In genomic region chr17:42586514-42587230, GRCh38 we compare ENCODE assay signal across 13 cellular contexts. TPM values are rescaled to one million over a fixed set of nuclear protein-coding genes. Genes with fewer than 3 reads are reported as not detected.
DNase-seq lines count a peak whose midpoint lies in the region; ATAC-seq, FAIRE-seq and TF ChIP-seq lines count a peak whose summit lies in the region.
"Had no signal": no experiment of that assay in that cellular context is flagged by ENCODE, and none has a peak within 500 bp of the region (broad histone marks: within the 10 kb centered on the region; RNA-seq: fewer than 3 reads in every experiment).

No MANE protein-coding gene starts in this region.

- CTCF ChIA-PET in K562 (lab: Yijun Ruan, JAX; ENCODE audit: low intra/inter-chr PET ratio): no interaction called here

- TF ChIP-seq RAD21 in K562 (CRISPR knock-in tag; conservative IDR thresholded peaks at IDR 0.05 in 1 of 2, IDR thresholded peaks at IDR 0.05 in 1 of 2): no peak

- no peak for ATAC-seq in K562

- no peak overlapping the region for H3K4me3 ChIP-seq in K562
- no peak overlapping the region for H3K4me3 ChIP-seq in skeletal muscle tissue (ENCODE audit: low read length in 3 of 3)
- H3K4me3 ChIP-seq in SJCRH30: no peak overlapping the region

- BruUV-seq in K562 (replicated peaks; lab: Mats Ljungman, UMichigan): no TSS peak

- peak overlapping the region; percentile 22; the same call in 1 of the 2 replicates for H3K27ac Mint-ChIP-seq in HFFc6

- no peak overlapping the region for H3K4me3 Mint-ChIP-seq in HFFc6

- TF ChIP-seq CTCF in HFFc6 (IDR thresholded peaks at IDR 0.05) (no peak), K562 (IDR thresholded peaks at IDR 0.05 in 2 of 3, conservative IDR thresholded peaks at IDR 0.05 in 1 of 3; ENCODE audit: insufficient read depth in 2 of 3, low read depth in 1 of 3, low read length in 3 of 3) (no peak)

- no peaks in the 10 kb centered on the region for H3K27me3 ChIP-seq in K562 (ENCODE audit: control insufficient read depth in 2 of 2, insufficient read depth in 2 of 2, low read length in 2 of 2)
- H3K27me3 ChIP-seq in skeletal muscle tissue (ENCODE audit: control insufficient read depth in 3 of 3, insufficient read depth in 3 of 3, low read length in 3 of 3): no peaks in the 10 kb centered on the region
- H3K27me3 ChIP-seq in SJCRH30: no peaks in the 10 kb centered on the region

- no peaks in the 10 kb centered on the region for H4K20me1 ChIP-seq in K562 (replicated peaks; ENCODE audit: control insufficient read depth, insufficient read depth, low read length)

- H3K27ac ChIP-seq in K562 (ENCODE audit: extremely low read depth, low read depth, low read length): no peak overlapping the region
- H3K27ac ChIP-seq in skeletal muscle tissue (ENCODE audit: low read depth, low read length): no peak overlapping the region
- no peak overlapping the region for H3K27ac ChIP-seq in SJCRH30

- TF ChIP-seq POLR2A in GM12892 (IDR thresholded peaks at IDR 0.05; ENCODE audit: low read depth, low read length) (no peak), K562 (conservative IDR thresholded peaks at IDR 0.05) (no peak)

- H3K9ac ChIP-seq in K562 (ENCODE audit: insufficient read depth in 1 of 2, low read depth in 2 of 2, low read length in 2 of 2) (peak overlapping the region in 1 of 2 experiments; percentile 55; a peak in 1 of 4 replicates), skeletal muscle tissue (ENCODE audit: low read depth in 1 of 3, low read length in 3 of 3) (peak overlapping the region in 2 of 3 donors; percentile 60 to 63)

- H3K9me1 ChIP-seq in K562 (ENCODE audit: control insufficient read depth, insufficient read depth, low read length): no peaks in the 10 kb centered on the region

- H3K36me3 ChIP-seq in K562 (ENCODE audit: control insufficient read depth, insufficient read depth, low read length) (peaks cover 92% of the 10 kb centered on the region), skeletal muscle tissue (ENCODE audit: control insufficient read depth in 3 of 3, insufficient read depth in 3 of 3, low read length in 3 of 3) (peaks cover 61 to 74% (median 67%) of the 10 kb centered on the region in 3 donors), SJCRH30 (peaks cover 20% of the 10 kb centered on the region)

- 69% methylated on average over 7 of the region's 7 CpGs for WGBS in K562 (ENCODE audit: insufficient coverage, low coverage, missing lambda C conversion rate)

- no peaks in the 10 kb centered on the region; the same call in 1 of the 2 replicates for H3K27me3 Mint-ChIP-seq in HFFc6 (ENCODE audit: insufficient read depth)

- H2AFZ ChIP-seq in K562 (ENCODE audit: low read depth, low read length): no peak overlapping the region

- peak; percentile 57 for DNase-seq in GM12892 (ENCODE audit: insufficient read length)
- DNase-seq in HFFc6: no peak
- DNase-seq in K562 (ENCODE audit: extremely low read depth in 1 of 4, low spot score in 3 of 4): no peak
- DNase-seq in HUDEP-2 (lab: John Stamatoyannopoulos, UW; ENCODE audit: unreplicated experiment in 76 of 76): no peak
- DNase-seq in NCI-H524 (lab: John Stamatoyannopoulos, UW): no peak
- no peak for DNase-seq in NCI-H146 treated with DMSO at 0.1 percent for 48 hours (lab: John Stamatoyannopoulos, UW; ENCODE audit: unreplicated experiment)
- no peak for DNase-seq in SJCRH30
- DNase-seq: activated CD4-positive, alpha-beta T cell treated with anti-CD3 and anti-CD28 coated beads, Interleukin-2, amount 50 U/mL, for 4 hours; COR-L47; NCI-H1105; NCI-H774; stimulated activated CD4-positive, alpha-beta T cell treated with anti-CD3 and anti-CD28 coated beads, Interleukin-12 subunit alpha, Interleukin-12 subunit beta, amount 100 ng/mL, for 4 hours had no signal

- in situ Hi-C loops in K562 (cut with MboI): loop anchor here (10.0 kb wide), 1 partner anchor 338 kb away; no protein-coding TSS in a partner anchor

- no peak overlapping the region for H3K4me2 ChIP-seq in K562 (ENCODE audit: insufficient read depth, low read length)

- H3K4me1 ChIP-seq in K562 (replicated peaks in 1 of 2; ENCODE audit: control insufficient read depth in 2 of 2, insufficient read depth in 2 of 2, low read length in 2 of 2) (no peaks in the 10 kb centered on the region), skeletal muscle tissue (ENCODE audit: control insufficient read depth in 3 of 3, insufficient read depth in 3 of 3, low read length in 3 of 3) (peaks cover 4 to 22% (median 14%) of the 10 kb centered on the region in 3 donors), SJCRH30 (no peaks in the 10 kb centered on the region)

- peak; percentile 88 for FAIRE-seq in GM12892 (lab: Jason Lieb, UNC)
- peak; percentile 69 for FAIRE-seq in K562 (lab: Jason Lieb, UNC)

- H3K9me3 ChIP-seq in K562 (replicated peaks; ENCODE audit: control insufficient read depth, insufficient read depth, low read depth, low read length): no peaks in the 10 kb centered on the region
- H3K9me3 ChIP-seq in skeletal muscle tissue (ENCODE audit: control insufficient read depth in 3 of 3, low read length in 3 of 3): no peaks in the 10 kb centered on the region
- no peaks in the 10 kb centered on the region for H3K9me3 ChIP-seq in SJCRH30 (replicated peaks)

- H3K36me3 Mint-ChIP-seq in HFFc6 (ENCODE audit: low read depth): peaks cover 6% of the 10 kb centered on the region

- POLR2A ChIA-PET in K562 (lab: Yijun Ruan, JAX): interaction anchor here (0.6 to 1.6 kb wide), 3 partner anchors 8 to 323 kb away, joined by 3 to 8 read pairs (median 8); partner anchors contain the start of gene RETREG3

- H3K79me2 ChIP-seq in K562 (ENCODE audit: control insufficient read depth, insufficient read depth, low read length): no peaks in the 10 kb centered on the region

- TF ChIP-seq EP300 in K562 (IDR thresholded peaks at IDR 0.05; ENCODE audit: low read length): no peak

- no peaks in the 10 kb centered on the region for H3K9me3 Mint-ChIP-seq in HFFc6

- H3K4me1 Mint-ChIP-seq in HFFc6 (ENCODE audit: low read depth): peaks cover 1% of the 10 kb centered on the region; the same call in 1 of the 2 replicates

- intact Hi-C loops in K562 (cut with micrococcal nuclease): no loop called here

RNA-seq across cellular contexts. Expression of gene PSMC3IP, which starts 9.1 kb away (rescaled TPM):
- polyA plus RNA-seq in GM12892 (2012; ENCODE audit: missing spikeins): 12.3 TPM
- 10 to 100 TPM in 5 of 6 experiments, 1 to 10 TPM in 1; 7.3 to 18.2 (median 16.0) TPM for total RNA-seq in HFFc6 (2021; fragmentation: NEBNext Ultra II Directional; extraction: Animal tissue kit (Norgen Biotek cat#: 25700))
- 63.5 and 83.8 TPM in 2 replicates for total RNA-seq in K562 (2011; cell fraction: chromatin; rRNA removed; ENCODE audit: low replicate concordance)
- 39.0 and 45.4 TPM in 2 replicates for total RNA-seq in K562 (2011; cell fraction: nucleolus; rRNA removed)
- total RNA-seq in K562 (2011; cell fraction: nucleoplasm; rRNA removed): 59.4 and 78.8 TPM in 2 replicates
- total RNA-seq in K562 (2014; rRNA removed) (46.7 and 50.8 TPM in 2 replicates), K562 (2014; rRNA removed; fragmentation: Illumina TruSeq; extraction: Trizol) (28.1 and 31.6 TPM in 2 replicates), K562 (2015; rRNA removed; fragmentation: Illumina TruSeq; extraction: Trizol) (26.2 and 27.9 TPM in 2 replicates), K562 (2021) (29.3 and 34.4 TPM in 2 replicates), skeletal muscle tissue (2.1 TPM)
- polyA plus RNA-seq in K562 (2011; rRNA removed) (25.6 and 32.8 TPM in 2 replicates), K562 (2014; fragmentation: Illumina TruSeq; extraction: Trizol) (48.3 and 50.5 TPM in 2 replicates), K562 (2014; fragmentation: Nextera tagmentation; extraction: Ambion mirVana) (10 to 100 TPM; 13.8 to 16.0 TPM), K562 (2014; rRNA removed) (64.0 and 65.6 TPM in 2 replicates)
- 11.3 and 14.9 TPM in 2 replicates for polyA plus RNA-seq in K562 (2011; cell fraction: cytosol; rRNA removed)
- polyA plus RNA-seq in K562 (2011; cell fraction: nucleus; rRNA removed): 96.3 and 104 TPM in 2 replicates
- 33.2 and 36.0 TPM in 2 replicates for polyA plus RNA-seq in K562 (2012)
- polyA minus RNA-seq in K562 (2011; rRNA and poly(A)+ RNA removed): 17.9 and 20.6 TPM in 2 replicates
- 4.3 and 7.2 TPM in 2 replicates for polyA minus RNA-seq in K562 (2011; cell fraction: cytosol; rRNA and poly(A)+ RNA removed)
- 24.5 and 27.0 TPM in 2 replicates for polyA minus RNA-seq in K562 (2011; cell fraction: nucleus; rRNA and poly(A)+ RNA removed)
- total RNA-seq in SJCRH30 (2014; rRNA removed; shearing (Covaris generic)): 23.8 and 29.7 TPM in 2 replicates

RNA-seq across cellular contexts. Expression of gene MLX, which starts 19.8 kb away (rescaled TPM):
- 35.1 TPM for polyA plus RNA-seq in GM12892 (2012; ENCODE audit: missing spikeins)
- total RNA-seq in HFFc6 (2021; fragmentation: NEBNext Ultra II Directional; extraction: Animal tissue kit (Norgen Biotek cat#: 25700)): 10 to 100 TPM; 40.7 to 48.3 (median 47.0) TPM
- 94.6 and 259 TPM in 2 replicates for total RNA-seq in K562 (2011; cell fraction: chromatin; rRNA removed; ENCODE audit: low replicate concordance)
- 158 and 168 TPM in 2 replicates for total RNA-seq in K562 (2011; cell fraction: nucleolus; rRNA removed)
- 148 and 161 TPM in 2 replicates for total RNA-seq in K562 (2011; cell fraction: nucleoplasm; rRNA removed)
- total RNA-seq in K562 (2014; rRNA removed) (42.9 and 51.6 TPM in 2 replicates), K562 (2014; rRNA removed; fragmentation: Illumina TruSeq; extraction: Trizol) (41.2 and 45.4 TPM in 2 replicates), K562 (2015; rRNA removed; fragmentation: Illumina TruSeq; extraction: Trizol) (47.6 and 48.6 TPM in 2 replicates), K562 (2021) (50.0 and 55.1 TPM in 2 replicates), skeletal muscle tissue (21.9 TPM)
- polyA plus RNA-seq in K562 (2011; rRNA removed) (41.8 and 58.9 TPM in 2 replicates), K562 (2014; fragmentation: Illumina TruSeq; extraction: Trizol) (71.5 and 84.2 TPM in 2 replicates), K562 (2014; fragmentation: Nextera tagmentation; extraction: Ambion mirVana) (100 to 1,000 TPM in 1 of 2 experiments, 10 to 100 TPM in 1; 82.7 to 100 TPM), K562 (2014; rRNA removed) (71.3 and 82.0 TPM in 2 replicates)
- 35.1 and 46.5 TPM in 2 replicates for polyA plus RNA-seq in K562 (2011; cell fraction: cytosol; rRNA removed)
- polyA plus RNA-seq in K562 (2011; cell fraction: nucleus; rRNA removed): 76.8 and 145 TPM in 2 replicates
- 46.8 and 71.4 TPM in 2 replicates for polyA plus RNA-seq in K562 (2012)
- polyA minus RNA-seq in K562 (2011; rRNA and poly(A)+ RNA removed): 42.5 and 66.7 TPM in 2 replicates
- polyA minus RNA-seq in K562 (2011; cell fraction: cytosol; rRNA and poly(A)+ RNA removed): 16.9 and 28.1 TPM in 2 replicates
- 36.9 and 49.1 TPM in 2 replicates for polyA minus RNA-seq in K562 (2011; cell fraction: nucleus; rRNA and poly(A)+ RNA removed)
- 44.5 and 48.4 TPM in 2 replicates for total RNA-seq in SJCRH30 (2014; rRNA removed; shearing (Covaris generic))

RNA-seq across cellular contexts. Expression of gene RETREG3, which starts 22.5 kb away (rescaled TPM):
- 17.7 TPM for polyA plus RNA-seq in GM12892 (2012; ENCODE audit: missing spikeins)
- total RNA-seq in HFFc6 (2021; fragmentation: NEBNext Ultra II Directional; extraction: Animal tissue kit (Norgen Biotek cat#: 25700)): 10 to 100 TPM; 42.5 to 61.1 (median 48.9) TPM
- total RNA-seq in K562 (2011; cell fraction: chromatin; rRNA removed; ENCODE audit: low replicate concordance): 79.8 and 135 TPM in 2 replicates
- 81.9 and 89.6 TPM in 2 replicates for total RNA-seq in K562 (2011; cell fraction: nucleolus; rRNA removed)
- 93.5 and 119 TPM in 2 replicates for total RNA-seq in K562 (2011; cell fraction: nucleoplasm; rRNA removed)
- total RNA-seq in K562 (2014; rRNA removed) (16.9 and 23.5 TPM in 2 replicates), K562 (2014; rRNA removed; fragmentation: Illumina TruSeq; extraction: Trizol) (25.6 and 26.4 TPM in 2 replicates), K562 (2015; rRNA removed; fragmentation: Illumina TruSeq; extraction: Trizol) (19.6 and 20.9 TPM in 2 replicates), K562 (2021) (35.7 and 39.0 TPM in 2 replicates), skeletal muscle tissue (47.5 TPM)
- polyA plus RNA-seq in K562 (2011; rRNA removed) (23.9 and 24.5 TPM in 2 replicates), K562 (2014; fragmentation: Illumina TruSeq; extraction: Trizol) (16.5 and 17.4 TPM in 2 replicates), K562 (2014; fragmentation: Nextera tagmentation; extraction: Ambion mirVana) (1 to 10 TPM; 4.1 to 5.3 TPM), K562 (2014; rRNA removed) (14.2 and 14.6 TPM in 2 replicates)
- 20.1 and 25.9 TPM in 2 replicates for polyA plus RNA-seq in K562 (2011; cell fraction: cytosol; rRNA removed)
- polyA plus RNA-seq in K562 (2011; cell fraction: nucleus; rRNA removed): 22.8 and 41.6 TPM in 2 replicates
- 15.5 and 15.6 TPM in 2 replicates for polyA plus RNA-seq in K562 (2012)
- polyA minus RNA-seq in K562 (2011; rRNA and poly(A)+ RNA removed): 37.6 and 78.2 TPM in 2 replicates
- 16.0 and 33.6 TPM in 2 replicates for polyA minus RNA-seq in K562 (2011; cell fraction: cytosol; rRNA and poly(A)+ RNA removed)
- polyA minus RNA-seq in K562 (2011; cell fraction: nucleus; rRNA and poly(A)+ RNA removed): 18.4 and 19.0 TPM in 2 replicates
- total RNA-seq in SJCRH30 (2014; rRNA removed; shearing (Covaris generic)): 34.5 and 36.2 TPM in 2 replicates

RNA-seq across cellular contexts. Expression of gene TUBG1, which starts 22.8 kb away (rescaled TPM):
- 70.7 TPM for polyA plus RNA-seq in GM12892 (2012; ENCODE audit: missing spikeins)
- total RNA-seq in HFFc6 (2021; fragmentation: NEBNext Ultra II Directional; extraction: Animal tissue kit (Norgen Biotek cat#: 25700)): 100 to 1,000 TPM in 5 of 6 experiments, 10 to 100 TPM in 1; 85.5 to 127 (median 112) TPM
- 35.3 and 79.8 TPM in 2 replicates for total RNA-seq in K562 (2011; cell fraction: chromatin; rRNA removed; ENCODE audit: low replicate concordance)
- total RNA-seq in K562 (2011; cell fraction: nucleolus; rRNA removed): 46.3 and 58.9 TPM in 2 replicates
- 54.0 and 66.2 TPM in 2 replicates for total RNA-seq in K562 (2011; cell fraction: nucleoplasm; rRNA removed)
- total RNA-seq in K562 (2014; rRNA removed): 89.5 and 116 TPM in 2 replicates
- 33.7 and 40.1 TPM in 2 replicates for total RNA-seq in K562 (2014; rRNA removed; fragmentation: Illumina TruSeq; extraction: Trizol)
- 64.4 and 65.4 TPM in 2 replicates for total RNA-seq in K562 (2015; rRNA removed; fragmentation: Illumina TruSeq; extraction: Trizol)
- 115 and 117 TPM in 2 replicates for total RNA-seq in K562 (2021)
- polyA plus RNA-seq in K562 (2011; rRNA removed): 46.1 and 46.9 TPM in 2 replicates
- polyA plus RNA-seq in K562 (2011; cell fraction: cytosol; rRNA removed): 94.0 and 218 TPM in 2 replicates
- 89.8 and 181 TPM in 2 replicates for polyA plus RNA-seq in K562 (2011; cell fraction: nucleus; rRNA removed)
- 117 and 186 TPM in 2 replicates for polyA plus RNA-seq in K562 (2012)
- 147 and 163 TPM in 2 replicates for polyA plus RNA-seq in K562 (2014; fragmentation: Illumina TruSeq; extraction: Trizol)
- polyA plus RNA-seq in K562 (2014; fragmentation: Nextera tagmentation; extraction: Ambion mirVana): 10 to 100 TPM; 33.1 to 66.0 TPM
- polyA plus RNA-seq in K562 (2014; rRNA removed): 68.3 and 77.8 TPM in 2 replicates
- 28.6 and 72.5 TPM in 2 replicates for polyA minus RNA-seq in K562 (2011; rRNA and poly(A)+ RNA removed)
- 53.4 and 81.5 TPM in 2 replicates for polyA minus RNA-seq in K562 (2011; cell fraction: cytosol; rRNA and poly(A)+ RNA removed)
- polyA minus RNA-seq in K562 (2011; cell fraction: nucleus; rRNA and poly(A)+ RNA removed): 30.7 and 31.3 TPM in 2 replicates
- 13.0 TPM for total RNA-seq in skeletal muscle tissue
- 111 and 122 TPM in 2 replicates for total RNA-seq in SJCRH30 (2014; rRNA removed; shearing (Covaris generic))

RNA-seq across cellular contexts. Expression of gene COASY, which starts 24.7 kb away (rescaled TPM):
- polyA plus RNA-seq in GM12892 (2012; ENCODE audit: missing spikeins): 40.8 TPM
- total RNA-seq in HFFc6 (2021; fragmentation: NEBNext Ultra II Directional; extraction: Animal tissue kit (Norgen Biotek cat#: 25700)): 10 to 100 TPM; 64.6 to 77.6 (median 71.1) TPM
- total RNA-seq in K562 (2011; cell fraction: chromatin; rRNA removed; ENCODE audit: low replicate concordance): 117 and 276 TPM in 2 replicates
- total RNA-seq in K562 (2011; cell fraction: nucleolus; rRNA removed): 148 and 164 TPM in 2 replicates
- total RNA-seq in K562 (2011; cell fraction: nucleoplasm; rRNA removed): 145 and 162 TPM in 2 replicates
- total RNA-seq in K562 (2014; rRNA removed) (43.5 and 62.9 TPM in 2 replicates), K562 (2014; rRNA removed; fragmentation: Illumina TruSeq; extraction: Trizol) (33.3 and 43.2 TPM in 2 replicates), K562 (2015; rRNA removed; fragmentation: Illumina TruSeq; extraction: Trizol) (25.4 and 32.0 TPM in 2 replicates), K562 (2021) (167 and 175 TPM in 2 replicates), skeletal muscle tissue (6.3 TPM)
- polyA plus RNA-seq in K562 (2011; rRNA removed) (38.7 and 58.6 TPM in 2 replicates), K562 (2014; fragmentation: Illumina TruSeq; extraction: Trizol) (99.8 and 139 TPM in 2 replicates), K562 (2014; fragmentation: Nextera tagmentation; extraction: Ambion mirVana) (10 to 100 TPM; 62.3 to 80.6 TPM), K562 (2014; rRNA removed) (80.5 and 95.2 TPM in 2 replicates)
- 34.8 and 93.5 TPM in 2 replicates for polyA plus RNA-seq in K562 (2011; cell fraction: cytosol; rRNA removed)
- polyA plus RNA-seq in K562 (2011; cell fraction: nucleus; rRNA removed): 262 and 432 TPM in 2 replicates
- polyA plus RNA-seq in K562 (2012): 137 and 160 TPM in 2 replicates
- 19.9 and 27.4 TPM in 2 replicates for polyA minus RNA-seq in K562 (2011; rRNA and poly(A)+ RNA removed)
- 39.1 and 51.2 TPM in 2 replicates for polyA minus RNA-seq in K562 (2011; cell fraction: cytosol; rRNA and poly(A)+ RNA removed)
- polyA minus RNA-seq in K562 (2011; cell fraction: nucleus; rRNA and poly(A)+ RNA removed): 39.4 and 40.0 TPM in 2 replicates
- 33.7 and 36.3 TPM in 2 replicates for total RNA-seq in SJCRH30 (2014; rRNA removed; shearing (Covaris generic))
